ENCODE assay signal across 8 cellular contexts in genomic region chr7:129950191-129950940, GRCh38. TPM values are rescaled to one million over a fixed set of nuclear protein-coding genes. Genes with fewer than 3 reads are reported as not detected.
A peak's percentile ranks its signal among the peaks of the same experiment; 100 is the strongest.
DNase-seq lines count a peak whose midpoint lies in the region; ATAC-seq and TF ChIP-seq lines count a peak whose summit lies in the region.

No MANE protein-coding gene starts in this region.

- no peaks in the 10 kb centered on the region for H3K9me3 ChIP-seq in body of pancreas
- H3K9me3 ChIP-seq in lung (ENCODE audit: control insufficient read depth in 2 of 2, insufficient read depth in 1 of 2, low read length in 1 of 2): no peaks in the 10 kb centered on the region

- H3K4me1 ChIP-seq in body of pancreas (peaks cover 49% of the 10 kb centered on the region), lung (ENCODE audit: control insufficient read depth in 2 of 2, insufficient read depth in 2 of 2, low read length in 2 of 2) (peaks cover 4 to 8% of the 10 kb centered on the region in 2 donors)

- DNase-seq in DMS 273 (lab: John Stamatoyannopoulos, UW; ENCODE audit: unreplicated experiment) (peak; percentile 53), DMS 273 treated with DMSO at 0.1 percent for 48 hours (lab: John Stamatoyannopoulos, UW) (no peak), body of pancreas (peak in 2 of 4 donors; percentile 12 to 35), lung (ENCODE audit: low spot score) (no peak), RKO (ENCODE audit: low spot score) (no peak)
- no peak for DNase-seq in activated CD8-positive, alpha-beta memory T cell treated with anti-CD3 and anti-CD28 coated beads, Interleukin-2, amount 50 U/mL, for 48 hours

- no peaks in the 10 kb centered on the region for H3K36me3 ChIP-seq in body of pancreas (replicated peaks in 1 of 2; ENCODE audit: insufficient read depth in 1 of 2, low read depth in 2 of 2)
- H3K36me3 ChIP-seq in lung (ENCODE audit: control insufficient read depth in 2 of 2, insufficient read depth in 2 of 2, low read length in 2 of 2): peaks cover 0 to 2% of the 10 kb centered on the region in 2 donors

- TF ChIP-seq CTCF in body of pancreas (IDR thresholded peaks at IDR 0.05) (no peak), lung (IDR thresholded peaks at IDR 0.05; ENCODE audit: control extremely low read depth, extremely low read depth) (no peak)

- H3K27me3 ChIP-seq in body of pancreas: no peaks in the 10 kb centered on the region
- H3K27me3 ChIP-seq in lung (ENCODE audit: control insufficient read depth, insufficient read depth): no peaks in the 10 kb centered on the region

- ATAC-seq in HG03095 (IDR thresholded peaks at IDR 0.05; ENCODE audit: unreplicated experiment) (peak; percentile 32), body of pancreas (no peak), lung (ENCODE audit: insufficient read depth, low FRiP score) (no peak), GM19324 (IDR thresholded peaks at IDR 0.05; ENCODE audit: low FRiP score, unreplicated experiment) (no peak)

- intact Hi-C loops in body of pancreas (cut with DNase I): no loop called here

- TF ChIP-seq POLR2A in body of pancreas (IDR thresholded peaks at IDR 0.05): peak in 1 of 3 donors; percentile 12

- WGBS in body of pancreas, 2 donors: 6% methylated on average over 9 of the region's 9 CpGs
- WGBS in lung, 2 donors: 12 to 18% methylated on average over 9 of the region's 9 CpGs

- H3K27ac ChIP-seq in body of pancreas (peak overlapping the region; percentile 98 to 99 (median 98)), lung (ENCODE audit: low read depth in 1 of 2, low read length in 1 of 2) (peak overlapping the region; percentile 67 to 98)

- H3K4me3 ChIP-seq in body of pancreas (peak overlapping the region in 1 of 2 donors; percentile 63), lung (no peak overlapping the region)

RNA-seq across cellular contexts. Expression of gene UBE2H, which starts 2.4 kb away (rescaled TPM):
- 10 to 100 TPM; 92.6 to 93.4 TPM for total RNA-seq in body of pancreas
- 100 to 1,000 TPM in 1 of 2 donors, 10 to 100 TPM in 1; 63.0 to 102 TPM for total RNA-seq in lung
- polyA plus RNA-seq in lung: 10 to 100 TPM; 23.0 to 36.4 TPM
